In the genomic region with DNA sequence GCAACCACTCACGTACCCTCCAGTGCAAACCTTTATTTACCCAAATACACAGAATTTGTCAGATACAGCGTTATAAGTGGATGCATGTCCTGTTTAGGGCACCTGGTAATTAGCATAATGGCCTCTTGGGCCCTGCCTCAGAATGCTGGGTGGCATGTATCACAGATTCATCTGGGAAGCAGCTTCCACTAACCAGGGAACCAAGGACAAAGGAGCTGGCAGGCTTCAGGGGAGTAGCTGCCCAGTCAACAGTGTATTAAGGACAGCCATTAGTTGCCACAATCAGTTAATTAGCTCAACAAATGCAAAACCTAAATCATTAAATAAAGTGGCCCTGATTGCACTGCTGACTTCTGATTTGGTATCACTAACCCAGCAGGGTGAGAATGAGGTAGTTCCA, we compare ENCODE assay signal across 20 cellular contexts.
DNase-seq lines count a peak whose midpoint lies in the region; TF ChIP-seq lines count a peak whose summit lies in the region.
"Had no signal": no experiment of that assay in that cellular context is flagged by ENCODE, and none has a peak within 500 bp of the region (broad histone marks: within the 10 kb centered on the region; RNA-seq: fewer than 3 reads in every experiment).

No MANE protein-coding gene starts in this region.

- H3K4me3 ChIP-seq in HUES48 (ENCODE audit: low read depth, low read length) (no peak overlapping the region), neuronal stem cell (ENCODE audit: low read length in 2 of 2) (no peak overlapping the region)
- H3K4me3 ChIP-seq: body of pancreas, heart right ventricle, lower lobe of right lung, PC-9 had no signal

- no peak overlapping the region for H2BK120ac ChIP-seq in neuronal stem cell (ENCODE audit: low read depth, low read length)

- no peak overlapping the region for H3K18ac ChIP-seq in neuronal stem cell (ENCODE audit: low read length)

- H3K79me1 ChIP-seq in neuronal stem cell (ENCODE audit: low read depth, low read length), result no peaks in the 10 kb centered on the region

- no peak overlapping the region for H2BK15ac ChIP-seq in neuronal stem cell (ENCODE audit: low read length)

- H2AK5ac ChIP-seq in neuronal stem cell (ENCODE audit: low read depth, low read length), result no peak overlapping the region

- H3K4me2 ChIP-seq in neuronal stem cell (ENCODE audit: insufficient read depth, low read length, poor library complexity, severe bottlenecking), result no peak overlapping the region
- H3K4me2 ChIP-seq: PC-9 had no signal

- CTCF ChIA-PET in HEK293T (lab: Yijun Ruan, JAX), result no interaction called here

- no peak overlapping the region for H2BK5ac ChIP-seq in neuronal stem cell (ENCODE audit: low read length)

- H3K27me3 ChIP-seq in HUES48 (ENCODE audit: control insufficient read depth, insufficient read depth, low read length), result no peaks in the 10 kb centered on the region
- H3K27me3 ChIP-seq in neuronal stem cell (ENCODE audit: control insufficient read depth in 3 of 3, insufficient read depth in 3 of 3, low read depth in 1 of 3, low read length in 3 of 3), result no peaks in the 10 kb centered on the region
- H3K27me3 ChIP-seq: body of pancreas, heart right ventricle had no signal

- H3K9ac ChIP-seq in HUES48 (ENCODE audit: low read depth, low read length) (0 out of 2 replicates have a peak overlapping the region, but pooled peaks have one; percentile 16), neuronal stem cell (ENCODE audit: low read depth, low read length, poor library complexity) (no peak overlapping the region)

- no peak overlapping the region for H4K91ac ChIP-seq in neuronal stem cell (ENCODE audit: low read depth, low read length, poor library complexity)

- H3K4ac ChIP-seq in neuronal stem cell (ENCODE audit: low read length), result no peak overlapping the region

- peak overlapping the region; percentile 19 for H2AFZ ChIP-seq in neuronal stem cell (ENCODE audit: low read length)
- H2AFZ ChIP-seq: PC-9 had no signal

- H3K36me3 ChIP-seq in HUES48 (ENCODE audit: control insufficient read depth, insufficient read depth, low read length), result no peaks in the 10 kb centered on the region
- H3K36me3 ChIP-seq in neuronal stem cell (replicated peaks in 1 of 2; ENCODE audit: control insufficient read depth in 2 of 2, insufficient read depth in 2 of 2, low read length in 2 of 2), result no peaks in the 10 kb centered on the region
- H3K36me3 ChIP-seq: heart right ventricle, lower lobe of right lung had no signal

- POLR2A ChIA-PET in HEK293T (lab: Yijun Ruan, JAX), result no interaction called here

- H4K8ac ChIP-seq in neuronal stem cell (ENCODE audit: low read depth, low read length), result no peak overlapping the region

- peaks cover 27% of the 10 kb centered on the region for H3K4me1 ChIP-seq in HUES48 (ENCODE audit: control insufficient read depth, insufficient read depth, low read length)
- peaks cover 15 to 26% of the 10 kb centered on the region in 2 donors for H3K4me1 ChIP-seq in neuronal stem cell (ENCODE audit: control insufficient read depth in 2 of 2, insufficient read depth in 1 of 2, low read depth in 1 of 2, low read length in 2 of 2)

- H3K14ac ChIP-seq in neuronal stem cell (ENCODE audit: low read length), result no peak overlapping the region

- H3K9me3 ChIP-seq in HUES48 (ENCODE audit: control insufficient read depth, insufficient read depth, low read length) (no peaks in the 10 kb centered on the region), neuronal stem cell (replicated peaks in 1 of 2; ENCODE audit: control insufficient read depth in 2 of 2, insufficient read depth in 1 of 2, low read depth in 1 of 2, low read length in 2 of 2) (peaks cover 0 to 6% of the 10 kb centered on the region in 2 donors)
- H3K9me3 ChIP-seq: body of pancreas, lower lobe of right lung had no signal

- H2BK12ac ChIP-seq in neuronal stem cell (ENCODE audit: low read length), result no peak overlapping the region

- no peak overlapping the region for H3K23ac ChIP-seq in neuronal stem cell (ENCODE audit: low read depth, low read length, poor library complexity)

- H3K27ac ChIP-seq in HUES48 (ENCODE audit: low read depth, low read length), result no peak overlapping the region
- peak overlapping the region; percentile 85 for H3K27ac ChIP-seq in cingulate gyrus (ENCODE audit: low read depth, low read length)
- H3K27ac ChIP-seq in neuronal stem cell (replicated peaks; ENCODE audit: low read length), result no peak overlapping the region
- H3K27ac ChIP-seq: body of pancreas, lower lobe of right lung, PC-9 had no signal

- WGBS in neuronal stem cell (ENCODE audit: extremely low coverage in 2 of 2, insufficient read length in 2 of 2, insufficient replicate concordance in 1 of 2), 2 donors, result no CpG with 5 or more reads among the region's 2 CpGs

- DNase-seq in NCI-H146 treated with DMSO at 0.1 percent for 48 hours (lab: John Stamatoyannopoulos, UW; ENCODE audit: unreplicated experiment) (peak; percentile 7), neuronal stem cell (ENCODE audit: low spot score) (no peak), OCI-M2 (lab: John Stamatoyannopoulos, UW; ENCODE audit: unreplicated experiment) (no peak), AG08396 (ENCODE audit: low spot score) (no peak), HEK293T (ENCODE audit: extremely low spot score) (no peak)
- DNase-seq in central memory CD4-positive, alpha-beta T cell, result no peak
- DNase-seq: activated CD4-positive, alpha-beta T cell treated with anti-CD3 and anti-CD28 coated beads for 36 hours; activated CD8-positive, alpha-beta memory T cell treated with anti-CD3 and anti-CD28 coated beads, Interleukin-2, amount 10 ng/mL, durations not matched to agents 7 days and 5 days; activated naive CD8-positive, alpha-beta T cell treated with anti-CD3 and anti-CD28 coated beads for 36 hours; AML-193; heart right ventricle; lower lobe of right lung; NCI-H187; NCI-H524 treated with DMSO at 0.1 percent for 48 hours; PC-9; SIG-M5; stimulated activated CD8-positive, alpha-beta memory T cell treated with anti-CD3 and anti-CD28 coated beads, Interleukin-4, amount 100 ng/mL, for 48 hours had no signal

TF ChIP-seq in HEK293T, 16 proteins besides CTCF, POLR2A, EP300 and RAD21:
- TF ChIP-seq HDGF (IDR thresholded peaks at IDR 0.05; ENCODE audit: borderline replicate concordance), result no peak
- TF ChIP-seq CTBP1 (IDR thresholded peaks at IDR 0.05; ENCODE audit: borderline replicate concordance), result no peak
- TF ChIP-seq FOXK2 (IDR thresholded peaks at IDR 0.05), result no peak
- no peak for TF ChIP-seq LEF1 (IDR thresholded peaks at IDR 0.05; ENCODE audit: borderline replicate concordance)
TF ChIP-seq in HEK293T: peak in this region for 0.
